ENCODE assay signal across 9 cellular contexts in genomic region chr20:36838381-36838780, GRCh38. TPM values are rescaled to one million over a fixed set of nuclear protein-coding genes. Genes with fewer than 3 reads are reported as not detected.
"Had no signal": no experiment of that assay in that cellular context is flagged by ENCODE, and none has a peak within 500 bp of the region (broad histone marks: within the 10 kb centered on the region; RNA-seq: fewer than 3 reads in every experiment).

No MANE protein-coding gene starts in this region.

RNA-seq across cellular contexts. Expression of gene TLDC2, which starts 37.6 kb away (rescaled TPM):
- total RNA-seq: activated CD8-positive, alpha-beta T cell treated with anti-CD3 and anti-CD28 coated beads for 36 hours; activated T-helper 2 cell treated with anti-CD3 and anti-CD28 coated beads, Interferon-gamma antibody, Interleukin-2, Interleukin-4, amounts not matched to agents 10 μg/mL and 5 μg/mL and 100 μg/mL, durations not matched to agents 14 hours and 24 hours and 36 hours; astrocyte; body of pancreas; cardiac septum; K562; MCF 10A; RPMI7951; SJSA1 had no signal
